ENCODE assay signal across 9 cellular contexts in the genomic region with DNA sequence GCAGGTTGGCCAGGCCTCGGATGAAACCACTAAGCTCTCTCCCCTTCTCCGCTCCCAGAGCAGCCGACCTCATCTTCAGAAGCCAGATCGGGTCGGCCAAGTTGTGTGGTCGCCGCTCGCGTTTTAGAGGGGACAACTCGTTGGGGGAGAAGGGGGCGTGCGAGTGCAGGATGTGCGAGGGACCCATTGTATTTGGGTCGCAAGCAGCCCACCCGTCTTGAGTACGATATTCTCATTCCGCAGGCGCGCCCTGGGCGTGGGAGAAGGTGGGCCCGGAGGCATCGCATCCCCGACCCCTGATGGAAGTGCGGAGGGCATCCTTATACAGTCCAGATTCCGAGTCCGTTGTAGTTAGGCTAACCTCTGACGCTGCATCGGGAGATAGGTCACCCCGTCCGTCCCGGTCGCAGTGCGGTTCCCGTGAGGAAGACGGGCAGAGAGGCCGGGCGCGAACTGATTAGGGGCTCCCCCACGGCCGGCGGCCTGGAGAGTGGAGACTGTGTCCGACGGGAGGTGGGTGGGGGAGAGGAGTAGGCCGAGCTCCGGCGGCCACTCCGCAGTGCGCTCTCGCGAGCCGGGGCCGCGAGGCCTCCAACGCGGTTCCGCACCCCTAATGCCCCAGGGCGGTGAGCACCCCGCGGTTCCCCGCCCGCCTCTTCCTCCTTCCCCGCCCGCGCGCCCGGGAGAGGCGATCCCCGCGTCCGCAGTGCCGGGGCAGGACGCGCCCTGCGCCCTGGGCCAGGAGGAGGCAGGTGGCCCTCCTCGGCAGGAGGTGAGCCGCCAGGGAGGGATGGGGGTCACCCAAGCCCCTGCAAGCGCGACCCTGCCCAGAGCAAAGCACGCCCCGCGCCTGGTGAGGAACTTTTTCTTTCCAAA. TPM values are rescaled to one million over a fixed set of nuclear protein-coding genes. Genes with fewer than 3 reads are reported as not detected.
A peak's percentile ranks its signal among the peaks of the same experiment; 100 is the strongest.
DNase-seq lines count a peak whose midpoint lies in the region; ATAC-seq and TF ChIP-seq lines count a peak whose summit lies in the region.
"Had no signal": no experiment of that assay in that cellular context is flagged by ENCODE, and none has a peak within 500 bp of the region (broad histone marks: within the 10 kb centered on the region; RNA-seq: fewer than 3 reads in every experiment).

No MANE protein-coding gene starts in this region.

- H3K27ac ChIP-seq in MM.1S (ENCODE audit: low read length), result no peak overlapping the region
- no peak overlapping the region for H3K27ac ChIP-seq in neural progenitor cell

- peaks cover 66 to 81% of the 10 kb centered on the region in 2 donors for H3K27me3 Mint-ChIP-seq in effector memory CD8-positive, alpha-beta T cell
- peaks cover 37% of the 10 kb centered on the region for H3K27me3 Mint-ChIP-seq in neural progenitor cell (ENCODE audit: insufficient read depth, low read depth)

- no peaks in the 10 kb centered on the region for H3K9me3 Mint-ChIP-seq in effector memory CD8-positive, alpha-beta T cell
- peaks cover 3% of the 10 kb centered on the region for H3K9me3 Mint-ChIP-seq in neural progenitor cell

- H4K20me1 ChIP-seq in MM.1S (ENCODE audit: insufficient read depth, low read length) (no peaks in the 10 kb centered on the region), neural progenitor cell (ENCODE audit: low read depth) (peaks cover 46% of the 10 kb centered on the region)

- peaks cover 5% of the 10 kb centered on the region for H3K36me3 Mint-ChIP-seq in effector memory CD8-positive, alpha-beta T cell (ENCODE audit: insufficient read depth)
- H3K36me3 Mint-ChIP-seq in neural progenitor cell, result peaks cover 10% of the 10 kb centered on the region

- H3K27me3 ChIP-seq in MM.1S (replicated peaks; ENCODE audit: insufficient read depth, low read length), result 0 out of 2 replicates have a peak, but pooled peaks cover 11% of the 10 kb centered on the region
- peaks cover 100% of the 10 kb centered on the region for H3K27me3 ChIP-seq in neural progenitor cell

- peak overlapping the region; percentile 70 for H3K4me3 ChIP-seq in MM.1S (ENCODE audit: low read length)
- H3K4me3 ChIP-seq in neural progenitor cell, result peak overlapping the region; percentile 56

- no peak overlapping the region; the same call in 1 of the 2 replicates for H3K9ac ChIP-seq in MM.1S (ENCODE audit: low read length)
- H3K9ac ChIP-seq in neural progenitor cell, result no peak overlapping the region

- H3K9me3 ChIP-seq in MM.1S (replicated peaks; ENCODE audit: insufficient read depth, low read length) (no peaks in the 10 kb centered on the region), neural progenitor cell (ENCODE audit: low read depth) (no peaks in the 10 kb centered on the region)
- H3K9me3 ChIP-seq: adrenal gland had no signal

- no peaks in the 10 kb centered on the region for H3K4me1 ChIP-seq in MM.1S (ENCODE audit: low read length)
- H3K4me1 ChIP-seq in neural progenitor cell, result peaks cover 46% of the 10 kb centered on the region

- H3K27ac Mint-ChIP-seq in effector memory CD8-positive, alpha-beta T cell, result no peak overlapping the region
- H3K27ac Mint-ChIP-seq in neural progenitor cell, result no peak overlapping the region

- H3K4me2 ChIP-seq in MM.1S (ENCODE audit: low read depth, low read length) (peak overlapping the region; percentile 89), neural progenitor cell (peak overlapping the region; percentile 93)

- H3K4me3 Mint-ChIP-seq in effector memory CD8-positive, alpha-beta T cell, result peak overlapping the region; percentile 87 to 90
- peak overlapping the region; percentile 85 for H3K4me3 Mint-ChIP-seq in neural progenitor cell

- H3K79me2 ChIP-seq in MM.1S (ENCODE audit: low read length) (no peaks in the 10 kb centered on the region), neural progenitor cell (ENCODE audit: low read depth) (peaks cover 16% of the 10 kb centered on the region)

- H3F3A ChIP-seq in MM.1S (ENCODE audit: insufficient read depth, low read length) (peaks cover 3% of the 10 kb centered on the region; the same call in 1 of the 2 replicates), neural progenitor cell (ENCODE audit: low read depth) (peaks cover 76% of the 10 kb centered on the region)

- H2AFZ ChIP-seq in MM.1S (ENCODE audit: low read length) (peak overlapping the region; percentile 95), neural progenitor cell (replicated peaks) (peak overlapping the region; percentile 32)

- TF ChIP-seq CTCF in MM.1S (IDR thresholded peaks at IDR 0.05; ENCODE audit: low read length), result no peak
- TF ChIP-seq CTCF in neural progenitor cell (IDR thresholded peaks at IDR 0.05), result no peak

- H3K4me1 Mint-ChIP-seq in effector memory CD8-positive, alpha-beta T cell (ENCODE audit: low read depth in 2 of 2), result peaks cover 15 to 16% of the 10 kb centered on the region in 2 donors
- peaks cover 50% of the 10 kb centered on the region for H3K4me1 Mint-ChIP-seq in neural progenitor cell

- DNase-seq in CD1c-positive myeloid dendritic cell (ENCODE audit: extremely low spot score) (peak; percentile 28), MM.1S (no peak), neural progenitor cell (ENCODE audit: low spot score) (peak; percentile 61), inferior parietal cortex (ENCODE audit: extremely low spot score) (no peak), superior temporal gyrus (ENCODE audit: extremely low spot score) (no peak)
- no peak for DNase-seq in effector memory CD8-positive, alpha-beta T cell

- no peak for ATAC-seq in effector memory CD8-positive, alpha-beta T cell (replicated peaks)
- ATAC-seq in HG03469 (IDR thresholded peaks at IDR 0.05; ENCODE audit: unreplicated experiment) (no peak), HG03460 (IDR thresholded peaks at IDR 0.05; ENCODE audit: unreplicated experiment) (no peak)

- H3K9me2 ChIP-seq in MM.1S (replicated peaks; ENCODE audit: insufficient read depth, low read length), result no peaks in the 10 kb centered on the region

- H3K36me3 ChIP-seq in MM.1S (replicated peaks; ENCODE audit: insufficient read depth, low read length), result no peaks in the 10 kb centered on the region
- no peaks in the 10 kb centered on the region for H3K36me3 ChIP-seq in neural progenitor cell
- H3K36me3 ChIP-seq: adrenal gland had no signal

RNA-seq across cellular contexts. Expression of a gene that starts 1.6 kb away (rescaled TPM):
- 3.0 and 8.5 TPM in 2 replicates for total RNA-seq in neural progenitor cell (ENCODE audit: low replicate concordance)

RNA-seq across cellular contexts. Expression of a gene that starts 56.7 kb away (rescaled TPM):
- 0.43 and 2.7 TPM in 2 replicates for total RNA-seq in neural progenitor cell (ENCODE audit: low replicate concordance)

Comparison
In these comparisons a context has a peak if more than half of its experiments do, and no peak if none do; other contexts are left out.
1. DNase-seq: peak in CD1c-positive myeloid dendritic cell (single experiment) and neural progenitor cell (single experiment); none in MM.1S (single experiment), effector memory CD8-positive, alpha-beta T cell (0 of 3), inferior parietal cortex (single experiment) and superior temporal gyrus (single experiment).